22 cellular contexts compared by ENCODE assay signal in genomic region chr14:60775296-60775695, GRCh38. TPM values are rescaled to one million over a fixed set of nuclear protein-coding genes. Genes with fewer than 3 reads are reported as not detected.
DNase-seq lines count a peak whose midpoint lies in the region; ATAC-seq, FAIRE-seq and TF ChIP-seq lines count a peak whose summit lies in the region.
"Had no signal": no experiment of that assay in that cellular context is flagged by ENCODE, and none has a peak within 500 bp of the region (broad histone marks: within the 10 kb centered on the region; RNA-seq: fewer than 3 reads in every experiment).

No MANE protein-coding gene starts in this region.

- H3K27ac ChIP-seq in A549, result no peak overlapping the region
- H3K27ac ChIP-seq: coronary artery, neural progenitor cell had no signal

- H3K9me3 ChIP-seq in A549 (no peaks in the 10 kb centered on the region), adipocyte (ENCODE audit: control insufficient read depth, low read length) (no peaks in the 10 kb centered on the region)

- H3K36me3 Mint-ChIP-seq in HFFc6 (ENCODE audit: low read depth) (no peaks in the 10 kb centered on the region), chondrocyte (ENCODE audit: low read depth) (no peaks in the 10 kb centered on the region)
- H3K36me3 Mint-ChIP-seq: neural progenitor cell had no signal

- H3K27me3 Mint-ChIP-seq in HFFc6 (ENCODE audit: insufficient read depth) (no peaks in the 10 kb centered on the region), chondrocyte (ENCODE audit: low read depth) (no peaks in the 10 kb centered on the region)
- H3K27me3 Mint-ChIP-seq: activated naive CD8-positive, alpha-beta T cell treated with anti-CD3 and anti-CD28 coated beads, Interleukin-2, amount 50 U/mL, for 24 hours had no signal

- ATAC-seq in A549, result peak in 1 of 2 experiments; percentile 53; a peak in 3 of 6 replicates
- ATAC-seq in GM18867 (IDR thresholded peaks at IDR 0.05; ENCODE audit: unreplicated experiment), result no peak
- ATAC-seq: activated naive CD8-positive, alpha-beta T cell treated with anti-CD3 and anti-CD28 coated beads, Interleukin-2, amount 50 U/mL, for 24 hours had no signal

- H3K4me2 ChIP-seq in A549, result 0 out of 3 replicates have a peak overlapping the region, but pooled peaks have one; percentile 11
- H3K4me2 ChIP-seq: neural progenitor cell had no signal

- no peak for TF ChIP-seq CTCF in A549 (IDR thresholded peaks at IDR 0.05)
- no peak for TF ChIP-seq CTCF in HFFc6 (IDR thresholded peaks at IDR 0.05)
- no peak for TF ChIP-seq CTCF in foreskin fibroblast (IDR thresholded peaks at IDR 0.05; ENCODE audit: low read depth, low read length)
- TF ChIP-seq CTCF in chondrocyte (IDR thresholded peaks at IDR 0.05), result no peak

- H3K4me3 ChIP-seq in A549 (no peak overlapping the region), adipocyte (ENCODE audit: low read length) (peak overlapping the region; percentile 0), foreskin fibroblast (ENCODE audit: low read depth in 1 of 2, low read length in 2 of 2) (no peak overlapping the region)
- H3K4me3 ChIP-seq: coronary artery, neural progenitor cell had no signal

- H3K27ac Mint-ChIP-seq in HFFc6, result no peak overlapping the region
- no peak overlapping the region for H3K27ac Mint-ChIP-seq in chondrocyte (ENCODE audit: unreplicated experiment)
- H3K27ac Mint-ChIP-seq: activated naive CD8-positive, alpha-beta T cell treated with anti-CD3 and anti-CD28 coated beads, Interleukin-2, amount 50 U/mL, for 24 hours; neural progenitor cell had no signal

- no peak for TF ChIP-seq EP300 in A549 (IDR thresholded peaks at IDR 0.05)

- TF ChIP-seq POLR2A in A549 (IDR thresholded peaks at IDR 0.05; ENCODE audit: low read length), result no peak

- H3K4me1 ChIP-seq in A549, result peaks cover 22% of the 10 kb centered on the region; the same call in 2 of the 3 replicates
- peaks cover 42% of the 10 kb centered on the region for H3K4me1 ChIP-seq in adipocyte (ENCODE audit: control insufficient read depth, insufficient read depth, low read length)
- H3K4me1 ChIP-seq: neural progenitor cell had no signal

- peaks cover 32% of the 10 kb centered on the region for H3K4me1 Mint-ChIP-seq in HFFc6 (ENCODE audit: low read depth)
- peaks cover 16% of the 10 kb centered on the region for H3K4me1 Mint-ChIP-seq in chondrocyte (ENCODE audit: low read depth)
- H3K4me1 Mint-ChIP-seq: neural progenitor cell had no signal

- TF ChIP-seq RAD21 in A549 (conservative IDR thresholded peaks at IDR 0.05 in 1 of 2, IDR thresholded peaks at IDR 0.05 in 1 of 2), result no peak

- H3K9ac ChIP-seq in adipocyte (ENCODE audit: low read length), result no peak overlapping the region
- H3K9ac ChIP-seq: neural progenitor cell had no signal

- H3K4me3 Mint-ChIP-seq in HFFc6 (no peak overlapping the region), chondrocyte (ENCODE audit: unreplicated experiment) (no peak overlapping the region)
- H3K4me3 Mint-ChIP-seq: activated naive CD8-positive, alpha-beta T cell treated with anti-CD3 and anti-CD28 coated beads, Interleukin-2, amount 50 U/mL, for 24 hours; neural progenitor cell had no signal

- H3K9me3 Mint-ChIP-seq in HFFc6 (no peaks in the 10 kb centered on the region), chondrocyte (ENCODE audit: low read depth) (no peaks in the 10 kb centered on the region)
- H3K9me3 Mint-ChIP-seq: activated naive CD8-positive, alpha-beta T cell treated with anti-CD3 and anti-CD28 coated beads, Interleukin-2, amount 50 U/mL, for 24 hours; neural progenitor cell had no signal

- DNase-seq in A549 (ENCODE audit: low read depth in 1 of 2, low spot score in 1 of 2), result no peak
- DNase-seq in HFFc6, result peak; percentile 65
- DNase-seq in adipocyte (ENCODE audit: low read depth), result peak; percentile 39
- peak; percentile 60 to 76 for DNase-seq in foreskin fibroblast
- DNase-seq in NCI-H1930 (lab: John Stamatoyannopoulos, UW), result no peak
- no peak for DNase-seq in chondrocyte (ENCODE audit: low spot score)
- DNase-seq in NK-92 (lab: John Stamatoyannopoulos, UW; ENCODE audit: unreplicated experiment), result no peak
- DNase-seq: activated CD4-positive, alpha-beta T cell treated with anti-CD3 and anti-CD28 coated beads, Interleukin-2, amount 50 U/mL, for 4 hours; activated naive CD8-positive, alpha-beta T cell treated with anti-CD3 and anti-CD28 coated beads, Interleukin-2, amount 50 U/mL, for 24 hours; activated T-cell treated with anti-CD3 and anti-CD28 coated beads, Interleukin-2, amount 50 U/mL, for 48 hours; MM.1S; NCI-H2081; NCI-H748 treated with DMSO at 0.1 percent for 48 hours; Right ventricle myocardium superior; small intestine; stimulated activated naive CD4-positive, alpha-beta T cell treated with Interleukin-2 at 50 U/mL for 16 hours; T-helper 9 cell had no signal

- no peaks in the 10 kb centered on the region for H3K36me3 ChIP-seq in adipocyte (ENCODE audit: control insufficient read depth, insufficient read depth, low read length, severe bottlenecking)
- H3K36me3 ChIP-seq: neural progenitor cell had no signal

- no peak for FAIRE-seq in A549 (lab: Jason Lieb, UNC)
- FAIRE-seq: A204.1, D721Med, small intestine had no signal

- POLR2A ChIA-PET in A549 (lab: Yijun Ruan, JAX), result no interaction called here

- no peaks in the 10 kb centered on the region for H3K27me3 ChIP-seq in adipocyte (replicated peaks; ENCODE audit: control insufficient read depth, insufficient read depth, low read length)
- H3K27me3 ChIP-seq: neural progenitor cell had no signal

- CTCF ChIA-PET in A549 (lab: Yijun Ruan, JAX), result interaction anchor here (1.5 kb wide), 1 partner anchor 478 kb away, joined by 4 read pairs; no protein-coding TSS in a partner anchor

TF ChIP-seq in A549, 52 proteins besides CTCF, POLR2A, EP300 and RAD21:
- no peak for TF ChIP-seq FOXS1 (CRISPR knock-in tag; IDR thresholded peaks at IDR 0.05)
- TF ChIP-seq SMC3 (IDR thresholded peaks at IDR 0.05), result no peak
- no peak for TF ChIP-seq HOXB13 (CRISPR knock-in tag; IDR thresholded peaks at IDR 0.05; ENCODE audit: low read depth)
- no peak for TF ChIP-seq MAX (IDR thresholded peaks at IDR 0.05)
- TF ChIP-seq MAZ (IDR thresholded peaks at IDR 0.05; ENCODE audit: borderline replicate concordance, low read depth, low read length), result no peak
- TF ChIP-seq REST (IDR thresholded peaks at IDR 0.05), result no peak
- no peak for TF ChIP-seq CHD2 (IDR thresholded peaks at IDR 0.05; ENCODE audit: low read length, partially characterized antibody)
- no peak for TF ChIP-seq ZFP36 (IDR thresholded peaks at IDR 0.05; ENCODE audit: borderline replicate concordance, partially characterized antibody)
- TF ChIP-seq TP53 (CRISPR knock-in tag; IDR thresholded peaks at IDR 0.05), result no peak
- no peak for TF ChIP-seq NFE2L2 (conservative IDR thresholded peaks at IDR 0.05; ENCODE audit: low read length)
- TF ChIP-seq TFCP2L1 (CRISPR knock-in tag; IDR thresholded peaks at IDR 0.05), result no peak
- TF ChIP-seq HOXA7 (CRISPR knock-in tag; IDR thresholded peaks at IDR 0.05), result no peak
- TF ChIP-seq SREBF2 (IDR thresholded peaks at IDR 0.05), result no peak

RNA-seq across cellular contexts. Expression of gene MNAT1, which starts 40.7 kb away (rescaled TPM):
- polyA plus RNA-seq in A549 (2011; rRNA removed) (69.2 and 78.1 TPM in 2 replicates), A549 (2017; fragmentation: RNase III; extraction: RNeasy Plus Mini Kit Qiagen cat#74134 plus additional on column Dnase treatment) (42.7 to 50.9 TPM (median 42.7 TPM) in 3 replicates)
- polyA plus RNA-seq in A549 (2012; cell fraction: cytosol; rRNA removed), result 26.5 and 29.0 TPM in 2 replicates
- polyA plus RNA-seq in A549 (2012; cell fraction: nucleus; rRNA removed), result 10.5 and 11.0 TPM in 2 replicates
- polyA minus RNA-seq in A549 (2011; rRNA and poly(A)+ RNA removed), result 24.3 and 40.6 TPM in 2 replicates
- total RNA-seq in HFFc6 (2021; fragmentation: NEBNext Ultra II Directional; extraction: Animal tissue kit (Norgen Biotek cat#: 25700)), result 10 to 100 TPM; 55.8 to 69.4 (median 58.7) TPM
- total RNA-seq in chondrocyte, result 42.4 to 71.1 TPM (median 42.7 TPM) in 3 replicates

RNA-seq across cellular contexts. Expression of gene SIX4, which starts 51.1 kb away (rescaled TPM):
- polyA plus RNA-seq in A549 (2011; rRNA removed) (1.8 and 4.0 TPM in 2 replicates), A549 (2017; fragmentation: RNase III; extraction: RNeasy Plus Mini Kit Qiagen cat#74134 plus additional on column Dnase treatment) (2.2 to 2.3 TPM (median 2.3 TPM) in 3 replicates)
- 0.63 and 1.0 TPM in 2 replicates for polyA plus RNA-seq in A549 (2012; cell fraction: cytosol; rRNA removed)
- polyA plus RNA-seq in A549 (2012; cell fraction: nucleus; rRNA removed), result 0.75 and 0.91 TPM in 2 replicates
- polyA minus RNA-seq in A549 (2011; rRNA and poly(A)+ RNA removed), result 5.7 TPM in 2 replicates
- 10 to 100 TPM; 14.4 to 19.6 (median 17.0) TPM for total RNA-seq in HFFc6 (2021; fragmentation: NEBNext Ultra II Directional; extraction: Animal tissue kit (Norgen Biotek cat#: 25700))
- 26.0 to 44.9 TPM (median 26.2 TPM) in 3 replicates for total RNA-seq in chondrocyte

Comparison
In these comparisons a context has a peak if more than half of its experiments do, and no peak if none do; other contexts are left out.
1. DNase-seq: peak in HFFc6 (single experiment), adipocyte (single experiment) and foreskin fibroblast (2 of 2); none in A549 (0 of 2), NCI-H1930 (0 of 2), chondrocyte (single experiment) and NK-92 (single experiment).